Comparison of ENCODE assay signal across 5 cellular contexts in the genomic region with DNA sequence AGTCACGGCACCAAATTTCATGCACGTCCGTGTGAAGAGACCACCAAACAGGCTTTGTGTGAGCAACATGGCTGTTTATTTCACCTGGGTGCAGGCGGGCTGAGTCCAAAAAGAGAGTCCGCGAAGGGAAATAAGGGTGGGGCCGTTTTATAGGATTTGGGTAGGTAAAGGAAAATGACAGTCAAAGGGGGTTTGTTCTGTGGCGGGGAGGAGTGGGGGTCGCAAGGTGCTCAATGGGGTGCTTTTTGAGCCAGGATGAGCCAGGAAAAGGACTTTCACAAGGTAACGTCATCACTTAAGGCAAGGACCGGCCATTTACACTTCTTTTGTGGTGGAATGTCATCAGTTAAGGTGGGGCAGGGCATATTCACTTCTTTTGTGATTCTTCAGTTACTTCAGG.
DNase-seq lines count a peak whose midpoint lies in the region; ATAC-seq, FAIRE-seq and TF ChIP-seq lines count a peak whose summit lies in the region.
"Not testable (repeated sequence)": the region's sequence is repeated elsewhere in the genome, so short reads cannot be mapped to it uniquely, and the experiment has no call there.

No MANE protein-coding gene starts in this region.

- H3K18ac ChIP-seq in H9 (ENCODE audit: insufficient read length, low read depth, low read length); H1 (ENCODE audit: extremely low read depth, low read length): not testable (repeated sequence)

- not testable (repeated sequence) for H2AK5ac ChIP-seq in H9 (ENCODE audit: insufficient read length, low read length); H1 (ENCODE audit: low read depth, low read length)

- not testable (repeated sequence) for H3K9ac ChIP-seq in H9 (ENCODE audit: extremely low read depth, insufficient read length, low read length); HUES64 (ENCODE audit: low read depth, low read length); H1 (replicated peaks in 1 of 4; ENCODE audit: extremely low read depth in 1 of 4, low read depth in 3 of 4, low read length in 3 of 4)
- H3K9ac ChIP-seq in iPS-15b (ENCODE audit: low read depth, low read length): peak overlapping the region; percentile 37

- not testable (repeated sequence) for TF ChIP-seq POLR2A in H1 (IDR thresholded peaks at IDR 0.05; ENCODE audit: control extremely low read depth in 1 of 2, low read depth in 2 of 2, low read length in 2 of 2)

- not testable (repeated sequence) for H4K20me1 ChIP-seq in GM23338 (replicated peaks; ENCODE audit: insufficient read depth); H9 (ENCODE audit: control insufficient read depth, insufficient read depth, insufficient read length); H1 (replicated peaks in 1 of 2; ENCODE audit: control insufficient read depth in 1 of 2, insufficient read depth in 2 of 2, low read length in 2 of 2)

- not testable (repeated sequence) for H3K4me3 Mint-ChIP-seq in GM23338
- H3K4me3 Mint-ChIP-seq in H9: peak overlapping the region; percentile 30 to 59; a peak in 2 of 5 replicates

- POLR2A ChIA-PET in H1 (lab: Charles Lee; ENCODE audit: partially characterized antibody): not testable (repeated sequence)

- not testable (repeated sequence) for H3F3A ChIP-seq in GM23338 (replicated peaks; ENCODE audit: low read depth)

- H3K4me1 Mint-ChIP-seq in GM23338 (peaks cover 42% of the 10 kb centered on the region), H9 (peaks cover 35 to 65% of the 10 kb centered on the region in 2 experiments)

- H3K79me2 ChIP-seq in GM23338 (replicated peaks; ENCODE audit: insufficient read depth); H9 (ENCODE audit: insufficient read depth, low read length); H1 (ENCODE audit: control insufficient read depth in 1 of 2, insufficient read depth in 2 of 2, low read length in 2 of 2): not testable (repeated sequence)

- not testable (repeated sequence) for H3K23ac ChIP-seq in H9 (ENCODE audit: insufficient read length, low read depth, low read length); H1 (ENCODE audit: insufficient read length)

- H3K27ac Mint-ChIP-seq in GM23338 (peak overlapping the region; percentile 51; the same call in 1 of the 2 replicates), H9 (peak overlapping the region in 2 of 3 experiments; percentile 83 to 95; a peak in 5 of 7 replicates)

- H3K9me2 ChIP-seq in GM23338 (ENCODE audit: insufficient read depth): not testable (repeated sequence)

- not testable (repeated sequence) for H2AFZ ChIP-seq in GM23338; H9 (ENCODE audit: low read length); H1 (ENCODE audit: low read length)

- H2BK20ac ChIP-seq in H9 (ENCODE audit: low read depth, low read length, poor library complexity, severe bottlenecking); H1 (ENCODE audit: low read length): not testable (repeated sequence)

- not testable (repeated sequence) for H3K27me3 ChIP-seq in GM23338 (ENCODE audit: insufficient read depth); H9 (ENCODE audit: insufficient read depth, low read length); HUES64 (ENCODE audit: insufficient read depth, low read length); H1 (replicated peaks in 1 of 4; ENCODE audit: control insufficient read depth in 3 of 4, extremely low read depth in 1 of 4, insufficient read depth in 3 of 4, low read length in 3 of 4); iPS-15b (ENCODE audit: control insufficient read depth, insufficient read depth, low read length)

- H2BK15ac ChIP-seq in H9 (ENCODE audit: low read depth, low read length); H1 (ENCODE audit: low read length): not testable (repeated sequence)

- TF ChIP-seq RAD21 in H1 (IDR thresholded peaks at IDR 0.05 in 1 of 2, conservative IDR thresholded peaks at IDR 0.05 in 1 of 2; ENCODE audit: low read depth in 2 of 2, low read length in 2 of 2): not testable (repeated sequence)

- TF ChIP-seq EP300 in H1 (IDR thresholded peaks at IDR 0.05; ENCODE audit: borderline replicate concordance in 1 of 2, low read depth in 2 of 2, low read length in 2 of 2): not testable (repeated sequence)

- H3K23me2 ChIP-seq in H9 (ENCODE audit: insufficient read length, low read depth, low read length, poor library complexity, severe bottlenecking); H1 (ENCODE audit: low read depth, low read length): not testable (repeated sequence)

- H3K4ac ChIP-seq in H9 (ENCODE audit: low read depth, low read length); H1 (replicated peaks; ENCODE audit: insufficient read length, low read depth, low read length): not testable (repeated sequence)

- not testable (repeated sequence) for H4K8ac ChIP-seq in H9 (replicated peaks; ENCODE audit: insufficient read length, low read depth, low read length); H1 (ENCODE audit: extremely low read depth, insufficient read depth, low read length)

- not testable (repeated sequence) for H3K27me3 Mint-ChIP-seq in GM23338 (ENCODE audit: insufficient read depth, low read depth, poor library complexity); H9 (ENCODE audit: low read depth)

- not testable (repeated sequence) for H3K4me3 ChIP-seq in GM23338; H1 (ENCODE audit: extremely low read depth in 1 of 4, insufficient read depth in 2 of 4, low read depth in 3 of 4, low read length in 4 of 4)
- H3K4me3 ChIP-seq in HUES64 (ENCODE audit: low read length) (peak overlapping the region; percentile 30; the same call in 1 of the 2 replicates), iPS-15b (ENCODE audit: low read depth, low read length) (peak overlapping the region; percentile 46)

- not testable (repeated sequence) for H3K14ac ChIP-seq in H9 (ENCODE audit: insufficient read depth, low read length); H1 (ENCODE audit: insufficient read length)

- H3K36me3 Mint-ChIP-seq in GM23338 (ENCODE audit: low read depth) (peaks cover 36% of the 10 kb centered on the region), H9 (ENCODE audit: insufficient read depth in 1 of 3, low read depth in 3 of 3) (peaks cover 7 to 18% (median 8%) of the 10 kb centered on the region in 3 experiments)

- TF ChIP-seq CTCF in GM23338 (conservative IDR thresholded peaks at IDR 0.05; ENCODE audit: low read depth in 2 of 2); H9 (conservative IDR thresholded peaks at IDR 0.05); H1 (IDR thresholded peaks at IDR 0.05; ENCODE audit: control extremely low read depth in 1 of 3, insufficient read depth in 1 of 3, low read depth in 1 of 3, low read length in 3 of 3): not testable (repeated sequence)

- not testable (repeated sequence) for H3K79me1 ChIP-seq in H9 (ENCODE audit: insufficient read depth, low read depth, low read length, poor library complexity, severe bottlenecking); H1 (ENCODE audit: low read depth, low read length)

- H4K5ac ChIP-seq in H9 (ENCODE audit: insufficient read length, low read depth, low read length); H1 (ENCODE audit: insufficient read length, low read depth, low read length): not testable (repeated sequence)

- CTCF ChIA-PET in H1 (lab: Charles Lee; ENCODE audit: partially characterized antibody): not testable (repeated sequence)

- H3K4me2 ChIP-seq in GM23338; H9 (ENCODE audit: insufficient read depth, insufficient read length, low read length); H1 (ENCODE audit: insufficient read depth in 1 of 2, low read depth in 2 of 2, low read length in 2 of 2): not testable (repeated sequence)

- not testable (repeated sequence) for H3K36me3 ChIP-seq in GM23338 (ENCODE audit: insufficient read depth); HUES64 (ENCODE audit: insufficient read depth, low read length); H1 (ENCODE audit: control insufficient read depth in 2 of 4, insufficient read depth in 4 of 4, low read length in 3 of 4); iPS-15b (ENCODE audit: control insufficient read depth, insufficient read depth, low read length)

- not testable (repeated sequence) for H2BK12ac ChIP-seq in H9 (ENCODE audit: insufficient read length, low read depth, low read length); H1 (ENCODE audit: low read depth, low read length)

- not testable (repeated sequence) for H4K91ac ChIP-seq in H9 (ENCODE audit: insufficient read length, low read depth, low read length); H1 (replicated peaks; ENCODE audit: insufficient read length, low read length)

- H3K9me3 ChIP-seq in H9 (ENCODE audit: control insufficient read depth, low read depth, low read length); HUES64 (ENCODE audit: insufficient read depth, low read depth, low read length); H1 (ENCODE audit: insufficient read depth in 2 of 2, low read depth in 1 of 2, low read length in 1 of 2); iPS-15b (ENCODE audit: control insufficient read depth, insufficient read depth, low read length): not testable (repeated sequence)

- H3T11ph ChIP-seq in H9 (ENCODE audit: low read length): not testable (repeated sequence)

- H3K56ac ChIP-seq in H9 (ENCODE audit: insufficient read length, low read depth, low read length); H1 (replicated peaks; ENCODE audit: insufficient read length, low read depth, low read length): not testable (repeated sequence)

- not testable (repeated sequence) for H2BK120ac ChIP-seq in H9 (ENCODE audit: low read depth, low read length, poor library complexity, severe bottlenecking); H1 (replicated peaks; ENCODE audit: low read depth, low read length)

- H3K4me1 ChIP-seq in GM23338 (ENCODE audit: insufficient read depth) (peaks cover 32% of the 10 kb centered on the region), HUES64 (ENCODE audit: insufficient read depth, low read length) (peaks cover 23% of the 10 kb centered on the region), iPS-15b (ENCODE audit: control insufficient read depth, insufficient read depth, low read length) (peaks cover 23% of the 10 kb centered on the region)
- H3K4me1 ChIP-seq in H9 (ENCODE audit: insufficient read depth, low read length); H1 (replicated peaks in 1 of 4; ENCODE audit: control insufficient read depth in 3 of 4, insufficient read depth in 4 of 4, low read length in 3 of 4): not testable (repeated sequence)

- H2BK5ac ChIP-seq in H9 (ENCODE audit: insufficient read length, low read length): not testable (repeated sequence)
- H2BK5ac ChIP-seq in H1 (ENCODE audit: low read depth, low read length): peak overlapping the region; percentile 42; the same call in 1 of the 2 replicates

- DNase-seq in GM23338 (ENCODE audit: low spot score): not testable (repeated sequence)
- DNase-seq in H9 (peak; percentile 76), H1 (ENCODE audit: low read depth in 1 of 2, low spot score in 2 of 2) (peak in 1 of 2 experiments; percentile 13)

- not testable (repeated sequence) for ATAC-seq in GM23338

- FAIRE-seq in H1 (lab: Jason Lieb, UNC): not testable (repeated sequence)

- WGBS in H9 (ENCODE audit: extremely low coverage, insufficient read length, low lambda C conversion rate): no CpG with 5 or more reads among the region's 11 CpGs
- WGBS in HUES64: 63% methylated on average over 10 of the region's 11 CpGs
- 82% methylated on average over 11 of the region's 11 CpGs; no CpG with 5 or more reads in 1 of the 2 experiments for WGBS in H1 (ENCODE audit: extremely low coverage in 1 of 2, insufficient coverage in 1 of 2, insufficient read length in 1 of 2, insufficient replicate concordance in 2 of 2, low coverage in 1 of 2, low lambda C conversion rate in 2 of 2, missing lambda C conversion rate in 1 of 2), 2 experiments

- H3K9me3 Mint-ChIP-seq in GM23338: peaks cover 14% of the 10 kb centered on the region
- not testable (repeated sequence) for H3K9me3 Mint-ChIP-seq in H9

- H3K27ac ChIP-seq in GM23338 (ENCODE audit: low read depth): peak overlapping the region; percentile 97
- not testable (repeated sequence) for H3K27ac ChIP-seq in H9 (ENCODE audit: insufficient read length, low read depth, low read length); HUES64 (ENCODE audit: low read depth, low read length); H1 (ENCODE audit: low read depth, low read length)
